Comparison of ENCODE assay signal across 2 cellular contexts in the genomic region with DNA sequence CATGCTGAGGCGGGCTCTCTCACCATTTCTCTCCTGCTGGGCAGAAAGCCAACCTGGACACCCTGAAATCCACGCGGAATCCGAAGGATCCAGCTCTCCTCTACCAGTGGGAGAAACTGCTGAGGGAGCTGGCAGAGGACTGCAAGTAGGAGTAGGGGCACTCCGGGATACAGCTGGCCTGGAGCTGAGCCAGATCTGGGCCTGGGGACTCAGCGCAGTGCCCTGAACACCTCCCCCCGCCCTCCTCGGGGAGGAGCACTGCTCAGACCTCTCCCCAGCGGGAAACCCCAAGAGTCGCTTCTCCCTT.
TF ChIP-seq lines count a peak whose summit lies in the region.

No MANE protein-coding gene starts in this region.

TF ChIP-seq in HEK293, 187 proteins besides CTCF, POLR2A, EP300 and RAD21:
- no peak for TF ChIP-seq ZNF621 (tag by site-specific recombination; IDR thresholded peaks at IDR 0.05)
- no peak for TF ChIP-seq BCL11A (tag by site-specific recombination; IDR thresholded peaks at IDR 0.05; ENCODE audit: low read depth)
- TF ChIP-seq MEIS1 (CRISPR knock-in tag; IDR thresholded peaks at IDR 0.05; ENCODE audit: borderline replicate concordance), result no peak
- TF ChIP-seq, protein P1, sequence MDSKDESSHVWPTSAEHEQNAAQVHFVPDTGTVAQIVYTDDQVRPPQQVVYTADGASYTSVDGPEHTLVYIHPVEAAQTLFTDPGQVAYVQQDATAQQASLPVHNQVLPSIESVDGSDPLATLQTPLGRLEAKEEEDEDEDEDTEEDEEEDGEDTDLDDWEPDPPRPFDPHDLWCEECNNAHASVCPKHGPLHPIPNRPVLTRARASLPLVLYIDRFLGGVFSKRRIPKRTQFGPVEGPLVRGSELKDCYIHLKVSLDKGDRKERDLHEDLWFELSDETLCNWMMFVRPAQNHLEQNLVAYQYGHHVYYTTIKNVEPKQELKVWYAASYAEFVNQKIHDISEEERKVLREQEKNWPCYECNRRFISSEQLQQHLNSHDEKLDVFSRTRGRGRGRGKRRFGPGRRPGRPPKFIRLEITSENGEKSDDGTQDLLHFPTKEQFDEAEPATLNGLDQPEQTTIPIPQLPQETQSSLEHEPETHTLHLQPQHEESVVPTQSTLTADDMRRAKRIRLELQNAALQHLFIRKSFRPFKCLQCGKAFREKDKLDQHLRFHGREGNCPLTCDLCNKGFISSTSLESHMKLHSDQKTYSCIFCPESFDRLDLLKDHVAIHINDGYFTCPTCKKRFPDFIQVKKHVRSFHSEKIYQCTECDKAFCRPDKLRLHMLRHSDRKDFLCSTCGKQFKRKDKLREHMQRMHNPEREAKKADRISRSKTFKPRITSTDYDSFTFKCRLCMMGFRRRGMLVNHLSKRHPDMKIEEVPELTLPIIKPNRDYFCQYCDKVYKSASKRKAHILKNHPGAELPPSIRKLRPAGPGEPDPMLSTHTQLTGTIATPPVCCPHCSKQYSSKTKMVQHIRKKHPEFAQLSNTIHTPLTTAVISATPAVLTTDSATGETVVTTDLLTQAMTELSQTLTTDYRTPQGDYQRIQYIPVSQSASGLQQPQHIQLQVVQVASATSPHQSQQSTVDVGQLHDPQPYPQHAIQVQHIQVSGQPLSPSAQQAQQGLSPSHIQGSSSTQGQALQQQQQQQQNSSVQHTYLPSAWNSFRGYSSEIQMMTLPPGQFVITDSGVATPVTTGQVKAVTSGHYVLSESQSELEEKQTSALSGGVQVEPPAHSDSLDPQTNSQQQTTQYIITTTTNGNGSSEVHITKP (tag by site-specific recombination; IDR thresholded peaks at IDR 0.05), result peak; percentile 90
- TF ChIP-seq EGR2 (tag by site-specific recombination; IDR thresholded peaks at IDR 0.05; ENCODE audit: low read depth), result 0 out of 2 replicates have a peak, but pooled peaks have one; percentile 35
TF ChIP-seq in HEK293: peak in this region for 2.

TF ChIP-seq in endothelial cell of umbilical vein, 7 proteins besides CTCF, POLR2A, EP300 and RAD21:
- TF ChIP-seq FOS (IDR thresholded peaks at IDR 0.05; ENCODE audit: borderline replicate concordance, insufficient read depth, low read length) (no peak), JUN (IDR thresholded peaks at IDR 0.05; ENCODE audit: borderline replicate concordance, insufficient read depth, insufficient read length, low read depth) (no peak), MYC (IDR thresholded peaks at IDR 0.05; ENCODE audit: low read depth, low read length) (no peak), POLR2AphosphoS5 (IDR thresholded peaks at IDR 0.05; ENCODE audit: insufficient read depth, low read depth, low read length) (no peak), MAX (IDR thresholded peaks at IDR 0.05; ENCODE audit: insufficient read depth, insufficient read length) (no peak), EZH2 (IDR thresholded peaks at IDR 0.05; ENCODE audit: borderline replicate concordance, low read depth, low read length, severe bottlenecking) (no peak), GATA2 (IDR thresholded peaks at IDR 0.05; ENCODE audit: insufficient read depth, insufficient read length, low read depth, low read length) (no peak)
